ENCODE assay signal across 8 cellular contexts in genomic region chr22:46058591-46059519, GRCh38.
DNase-seq lines count a peak whose midpoint lies in the region; ATAC-seq, FAIRE-seq and TF ChIP-seq lines count a peak whose summit lies in the region.

No MANE protein-coding gene starts in this region.

- H3K4me2 ChIP-seq in parathyroid adenoma (ENCODE audit: low read length), result no peak overlapping the region

- 40 to 61% methylated on average over 11 to 19 of the region's 25 CpGs for WGBS in esophagus squamous epithelium, 2 donors

- H3K27ac Mint-ChIP-seq in CD8-positive, alpha-beta memory T cell, result peak overlapping the region in 5 of 8 donors; percentile 35 to 79 (median 66)

- TF ChIP-seq CTCF in RWPE2 (IDR thresholded peaks at IDR 0.05; ENCODE audit: poor library complexity, severe bottlenecking) (no peak), esophagus squamous epithelium (IDR thresholded peaks at IDR 0.05) (no peak), parathyroid adenoma (IDR thresholded peaks at IDR 0.05) (no peak)

- POLR2A ChIA-PET in CD8-positive, alpha-beta memory T cell (lab: Charles Lee), result no interaction called here

- peaks cover 45% of the 10 kb centered on the region for H3K79me2 ChIP-seq in parathyroid adenoma

- peaks cover 39 to 67% (median 43%) of the 10 kb centered on the region in 3 donors for H3K4me1 Mint-ChIP-seq in CD8-positive, alpha-beta memory T cell

- CTCF ChIA-PET in CD8-positive, alpha-beta memory T cell (lab: Charles Lee), result interaction anchor here (1.4 kb wide), 1 partner anchor 22 kb away, joined by 3 read pairs; no protein-coding TSS in a partner anchor

- no peak for ATAC-seq in RWPE2 (ENCODE audit: low read depth)
- no peak for ATAC-seq in HG03280 (IDR thresholded peaks at IDR 0.05; ENCODE audit: unreplicated experiment)
- no peak for ATAC-seq in GM18502 (IDR thresholded peaks at IDR 0.05; ENCODE audit: poor library complexity, unreplicated experiment)

- no peak overlapping the region for H2AFZ ChIP-seq in parathyroid adenoma

- no peak overlapping the region for H3K9ac ChIP-seq in parathyroid adenoma

- intact Hi-C loops in esophagus squamous epithelium (cut with DNase I), result no loop called here

- no peak overlapping the region for H3K4me3 ChIP-seq in CD8-positive, alpha-beta memory T cell (ENCODE audit: low read length)
- no peak overlapping the region for H3K4me3 ChIP-seq in RWPE2 (ENCODE audit: severe bottlenecking)
- H3K4me3 ChIP-seq in esophagus squamous epithelium, result peak overlapping the region in 3 of 4 donors; percentile 48 to 84 (median 67)
- no peak overlapping the region for H3K4me3 ChIP-seq in parathyroid adenoma (ENCODE audit: low read depth, low read length)

- peak in 1 of 5 donors; percentile 33 for DNase-seq in CD8-positive, alpha-beta memory T cell
- DNase-seq in RWPE2 (ENCODE audit: low spot score) (no peak), esophagus squamous epithelium (lab: John Stamatoyannopoulos, UW) (no peak), hepatic stellate cell (ENCODE audit: low spot score) (no peak), GM12891 (ENCODE audit: insufficient read length, low spot score) (no peak)

- no peaks in the 10 kb centered on the region for H3K9me3 Mint-ChIP-seq in CD8-positive, alpha-beta memory T cell

- H3K36me3 ChIP-seq in CD8-positive, alpha-beta memory T cell (ENCODE audit: insufficient read depth, low read length), result no peaks in the 10 kb centered on the region
- peaks cover 25% of the 10 kb centered on the region for H3K36me3 ChIP-seq in RWPE2 (ENCODE audit: low read depth)
- peaks cover 0 to 11% (median 0%) of the 10 kb centered on the region in 3 donors for H3K36me3 ChIP-seq in esophagus squamous epithelium
- no peaks in the 10 kb centered on the region for H3K36me3 ChIP-seq in parathyroid adenoma (ENCODE audit: control insufficient read depth, insufficient read depth, low read length)

- no peak for FAIRE-seq in GM12891 (lab: Jason Lieb, UNC)

- H3K4me1 ChIP-seq in CD8-positive, alpha-beta memory T cell (ENCODE audit: insufficient read depth, low read length), result peaks cover 33% of the 10 kb centered on the region
- H3K4me1 ChIP-seq in RWPE2 (ENCODE audit: insufficient read depth, poor library complexity, severe bottlenecking), result peaks cover 39% of the 10 kb centered on the region
- peaks cover 66 to 100% (median 69%) of the 10 kb centered on the region in 3 donors for H3K4me1 ChIP-seq in esophagus squamous epithelium
- H3K4me1 ChIP-seq in parathyroid adenoma, result no peaks in the 10 kb centered on the region

- TF ChIP-seq POLR2A in esophagus squamous epithelium (IDR thresholded peaks at IDR 0.05) (no peak), GM12891 (IDR thresholded peaks at IDR 0.05; ENCODE audit: low read depth, low read length) (no peak)

- no peak overlapping the region for H3K27ac ChIP-seq in CD8-positive, alpha-beta memory T cell (ENCODE audit: low read depth, low read length)
- peak overlapping the region; percentile 96 for H3K27ac ChIP-seq in RWPE2 (ENCODE audit: poor library complexity, severe bottlenecking)
- peak overlapping the region; percentile 97 to 100 (median 99) for H3K27ac ChIP-seq in esophagus squamous epithelium
- peak overlapping the region; percentile 53 for H3K27ac ChIP-seq in parathyroid adenoma

- H3K4me3 Mint-ChIP-seq in CD8-positive, alpha-beta memory T cell, result no peak overlapping the region

- H3K9me3 ChIP-seq in CD8-positive, alpha-beta memory T cell (ENCODE audit: low read length), result no peaks in the 10 kb centered on the region
- H3K9me3 ChIP-seq in RWPE2 (ENCODE audit: severe bottlenecking) (no peaks in the 10 kb centered on the region), esophagus squamous epithelium (no peaks in the 10 kb centered on the region), parathyroid adenoma (ENCODE audit: control insufficient read depth, low read length) (no peaks in the 10 kb centered on the region)

- H3K27me3 ChIP-seq in CD8-positive, alpha-beta memory T cell (ENCODE audit: insufficient read depth, low read length, poor library complexity, severe bottlenecking), result no peaks in the 10 kb centered on the region
- H3K27me3 ChIP-seq in RWPE2 (ENCODE audit: insufficient read depth, poor library complexity, severe bottlenecking) (no peaks in the 10 kb centered on the region), esophagus squamous epithelium (no peaks in the 10 kb centered on the region), parathyroid adenoma (ENCODE audit: control insufficient read depth, insufficient read depth, low read length) (no peaks in the 10 kb centered on the region)

- peaks cover 6 to 9% of the 10 kb centered on the region in 2 donors for H3K27me3 Mint-ChIP-seq in CD8-positive, alpha-beta memory T cell

- H3K36me3 Mint-ChIP-seq in CD8-positive, alpha-beta memory T cell, result peaks cover 3 to 16% (median 3%) of the 10 kb centered on the region in 3 donors

TF ChIP-seq in GM12891, 5 proteins besides CTCF, POLR2A, EP300 and RAD21:
- no peak for TF ChIP-seq POU2F2 (IDR thresholded peaks at IDR 0.05; ENCODE audit: low read depth, low read length)
- no peak for TF ChIP-seq PAX5 (IDR thresholded peaks at IDR 0.05; ENCODE audit: insufficient read depth, low read length, severe bottlenecking)
- TF ChIP-seq SPI1 (IDR thresholded peaks at IDR 0.05; ENCODE audit: low read depth, low read length), result no peak
- no peak for TF ChIP-seq POLR2AphosphoS5 (IDR thresholded peaks at IDR 0.05; ENCODE audit: low read depth, low read length)
- no peak for TF ChIP-seq TAF1 (IDR thresholded peaks at IDR 0.05; ENCODE audit: low read depth, low read length)

Comparison
In these comparisons a context has a peak if more than half of its experiments do, and no peak if none do; other contexts are left out.
1. H3K4me3 ChIP-seq: peak in esophagus squamous epithelium (3 of 4); none in CD8-positive, alpha-beta memory T cell (single experiment), RWPE2 (single experiment) and parathyroid adenoma (single experiment).